15 cellular contexts compared by ENCODE assay signal in genomic region chr12:104263026-104263425, GRCh38. TPM values are rescaled to one million over a fixed set of nuclear protein-coding genes. Genes with fewer than 3 reads are reported as not detected.
DNase-seq lines count a peak whose midpoint lies in the region; ATAC-seq, FAIRE-seq and TF ChIP-seq lines count a peak whose summit lies in the region.
"Had no signal": no experiment of that assay in that cellular context is flagged by ENCODE, and none has a peak within 500 bp of the region (broad histone marks: within the 10 kb centered on the region; RNA-seq: fewer than 3 reads in every experiment).

No MANE protein-coding gene starts in this region.

- peak; percentile 48 for DNase-seq in DMS 273 (lab: John Stamatoyannopoulos, UW; ENCODE audit: unreplicated experiment)
- DNase-seq in DMS 273 treated with DMSO at 0.1 percent for 48 hours (lab: John Stamatoyannopoulos, UW), result no peak
- DNase-seq in IMR-90, result no peak
- peak; percentile 83 for DNase-seq in bronchial epithelial cell (ENCODE audit: low read depth)
- no peak for DNase-seq in neuronal stem cell (ENCODE audit: low spot score)
- DNase-seq in right lobe of liver, result no peak
- no peak for DNase-seq in activated naive CD4-positive, alpha-beta T cell treated with anti-CD3 and anti-CD28 coated beads, Interleukin-2, amount 50 U/mL, for 16 hours
- DNase-seq in sigmoid colon, result no peak
- DNase-seq: KG1, NCI-H1092 treated with DMSO at 0.1 percent for 48 hours, NCI-H187, T-helper 1 cell had no signal

- H2AFZ ChIP-seq in IMR-90 (replicated peaks; ENCODE audit: low read length, poor library complexity), result no peak overlapping the region
- H2AFZ ChIP-seq in neuronal stem cell (ENCODE audit: low read length), result peak overlapping the region; percentile 84

- H2BK120ac ChIP-seq in IMR-90 (ENCODE audit: low read depth, low read length) (no peak overlapping the region; the same call in 1 of the 2 replicates), neuronal stem cell (ENCODE audit: low read depth, low read length) (no peak overlapping the region)

- peak overlapping the region; percentile 59; the same call in 1 of the 2 replicates for H4K5ac ChIP-seq in IMR-90 (ENCODE audit: low read depth, low read length)

- H2AK9ac ChIP-seq in IMR-90 (replicated peaks; ENCODE audit: low read depth, low read length, poor library complexity), result no peak overlapping the region

- TF ChIP-seq CTCF in IMR-90 (conservative IDR thresholded peaks at IDR 0.05; ENCODE audit: low read depth, low read length) (no peak), bronchial epithelial cell (IDR thresholded peaks at IDR 0.05; ENCODE audit: insufficient read depth, low read length, severe bottlenecking) (no peak), right lobe of liver (IDR thresholded peaks at IDR 0.05) (no peak), sigmoid colon (IDR thresholded peaks at IDR 0.05) (no peak)

- no peaks in the 10 kb centered on the region for H4K20me1 ChIP-seq in IMR-90 (ENCODE audit: insufficient read depth, low read length)
- H4K20me1 ChIP-seq: BLaER1 had no signal

- TF ChIP-seq RAD21 in IMR-90 (IDR thresholded peaks at IDR 0.05; ENCODE audit: low read length), result no peak

- peaks cover 8% of the 10 kb centered on the region; the same call in 1 of the 2 replicates for H3K4me1 ChIP-seq in IMR-90 (ENCODE audit: control insufficient read depth, insufficient read depth, low read length)
- H3K4me1 ChIP-seq in neuronal stem cell (ENCODE audit: control insufficient read depth in 2 of 2, insufficient read depth in 1 of 2, low read depth in 1 of 2, low read length in 2 of 2), result peaks cover 0 to 3% of the 10 kb centered on the region in 2 donors
- H3K4me1 ChIP-seq in right lobe of liver, result no peaks in the 10 kb centered on the region
- H3K4me1 ChIP-seq in sigmoid colon, result no peaks in the 10 kb centered on the region
- H3K4me1 ChIP-seq: BLaER1 had no signal

- CTCF ChIA-PET in IMR-90 (lab: Yijun Ruan, JAX), result no interaction called here

- H4K8ac ChIP-seq in IMR-90 (ENCODE audit: low read depth in 2 of 2, low read length in 2 of 2) (0 out of 4 replicates have a peak overlapping the region, but pooled peaks of 1 of the 2 experiments have one; percentile 18), neuronal stem cell (ENCODE audit: low read depth, low read length) (no peak overlapping the region)

- H3K9me3 ChIP-seq in IMR-90 (ENCODE audit: control insufficient read depth, insufficient read depth, low read length) (no peaks in the 10 kb centered on the region), neuronal stem cell (replicated peaks in 1 of 2; ENCODE audit: control insufficient read depth in 2 of 2, insufficient read depth in 1 of 2, low read depth in 1 of 2, low read length in 2 of 2) (no peaks in the 10 kb centered on the region), right lobe of liver (no peaks in the 10 kb centered on the region), sigmoid colon (no peaks in the 10 kb centered on the region)
- H3K9me3 ChIP-seq: MG63 had no signal

- no peaks in the 10 kb centered on the region for H3K9me1 ChIP-seq in IMR-90 (ENCODE audit: insufficient read depth, low read length)

- no peak overlapping the region for H3K56ac ChIP-seq in IMR-90 (ENCODE audit: extremely low read depth, insufficient read depth, low read length)

- H3K4me3 ChIP-seq in IMR-90 (ENCODE audit: insufficient read depth, low read depth, low read length) (no peak overlapping the region), bronchial epithelial cell (ENCODE audit: low read depth, low read length) (no peak overlapping the region), neuronal stem cell (ENCODE audit: low read length in 2 of 2) (no peak overlapping the region), right lobe of liver (no peak overlapping the region), sigmoid colon (no peak overlapping the region)
- H3K4me3 ChIP-seq: BLaER1, MG63 had no signal

- H3K4ac ChIP-seq in IMR-90 (ENCODE audit: low read depth, low read length) (no peak overlapping the region), neuronal stem cell (ENCODE audit: low read length) (no peak overlapping the region)

- TF ChIP-seq EP300 in sigmoid colon (IDR thresholded peaks at IDR 0.05), result no peak

- 0 out of 2 replicates have a peak overlapping the region, but pooled peaks have one; percentile 10 for H3K14ac ChIP-seq in IMR-90 (replicated peaks; ENCODE audit: low read depth, low read length)
- H3K14ac ChIP-seq in neuronal stem cell (ENCODE audit: low read length), result no peak overlapping the region

- intact Hi-C loops in IMR-90 (cut with micrococcal nuclease) (no loop called here), right lobe of liver (cut with DNase I) (no loop called here), sigmoid colon (cut with DNase I) (no loop called here)

- no peak overlapping the region for H3K27ac ChIP-seq in IMR-90 (ENCODE audit: insufficient read depth, low read length)
- no peak overlapping the region for H3K27ac ChIP-seq in neuronal stem cell (replicated peaks; ENCODE audit: low read length)
- H3K27ac ChIP-seq in right lobe of liver, result no peak overlapping the region
- no peak overlapping the region for H3K27ac ChIP-seq in sigmoid colon
- H3K27ac ChIP-seq: 22Rv1, BLaER1 had no signal

- H3K36me3 ChIP-seq in IMR-90 (ENCODE audit: control insufficient read depth, insufficient read depth, low read length), result no peaks in the 10 kb centered on the region
- H3K36me3 ChIP-seq in bronchial epithelial cell (ENCODE audit: control insufficient read depth, insufficient read depth, low read length), result no peaks in the 10 kb centered on the region
- no peaks in the 10 kb centered on the region for H3K36me3 ChIP-seq in neuronal stem cell (replicated peaks in 1 of 2; ENCODE audit: control insufficient read depth in 2 of 2, insufficient read depth in 2 of 2, low read length in 2 of 2)
- no peaks in the 10 kb centered on the region for H3K36me3 ChIP-seq in right lobe of liver
- H3K36me3 ChIP-seq in sigmoid colon, result no peaks in the 10 kb centered on the region
- H3K36me3 ChIP-seq: BLaER1, MG63 had no signal

- H2BK15ac ChIP-seq in IMR-90 (ENCODE audit: low read depth, low read length) (peak overlapping the region; percentile 36; the same call in 2 of the 3 replicates), neuronal stem cell (ENCODE audit: low read length) (no peak overlapping the region)

- TF ChIP-seq POLR2A in IMR-90 (IDR thresholded peaks at IDR 0.05; ENCODE audit: low read depth, low read length), result no peak
- no peak for TF ChIP-seq POLR2A in right lobe of liver (IDR thresholded peaks at IDR 0.05)
- TF ChIP-seq POLR2A in sigmoid colon (IDR thresholded peaks at IDR 0.05), result no peak

- H2BK12ac ChIP-seq in neuronal stem cell (ENCODE audit: low read length), result no peak overlapping the region

- no CpG with 5 or more reads among the region's 4 CpGs for WGBS in IMR-90 (ENCODE audit: extremely low coverage in 2 of 2, insufficient read length in 1 of 2), 2 experiments
- no CpG with 5 or more reads among the region's 4 CpGs for WGBS in neuronal stem cell (ENCODE audit: extremely low coverage in 2 of 2, insufficient read length in 2 of 2, insufficient replicate concordance in 1 of 2), 2 donors
- 74% methylated on average over 4 of the region's 4 CpGs for WGBS in right lobe of liver (ENCODE audit: insufficient coverage, low coverage, low lambda C conversion rate, missing lambda C conversion rate)
- 77 to 89% methylated on average over 4 of the region's 4 CpGs for WGBS in sigmoid colon, 2 donors

- no peaks in the 10 kb centered on the region for H3K79me1 ChIP-seq in IMR-90 (ENCODE audit: low read depth in 1 of 2, low read length in 2 of 2)
- no peaks in the 10 kb centered on the region for H3K79me1 ChIP-seq in neuronal stem cell (ENCODE audit: low read depth, low read length)

- H3K23ac ChIP-seq in IMR-90 (ENCODE audit: low read depth, low read length) (no peak overlapping the region), neuronal stem cell (ENCODE audit: low read depth, low read length, poor library complexity) (no peak overlapping the region)

- H2AK5ac ChIP-seq in IMR-90 (ENCODE audit: low read depth, low read length) (0 out of 2 replicates have a peak overlapping the region, but pooled peaks have one; percentile 37), neuronal stem cell (ENCODE audit: low read depth, low read length) (no peak overlapping the region)

- no peak for ATAC-seq in IMR-90 (ENCODE audit: low read depth)
- no peak for ATAC-seq in right lobe of liver

- BruUV-seq in IMR-90 (replicated peaks; lab: Mats Ljungman, UMichigan), result no TSS peak

- H3K9ac ChIP-seq in IMR-90 (ENCODE audit: low read depth, low read length), result no peak overlapping the region
- no peak overlapping the region for H3K9ac ChIP-seq in neuronal stem cell (ENCODE audit: low read depth, low read length, poor library complexity)
- H3K9ac ChIP-seq: BLaER1 had no signal

- FAIRE-seq in bronchial epithelial cell (lab: Jason Lieb, UNC), result no peak

- in situ Hi-C loops in IMR-90 (cut with MboI; ENCODE audit: low sequenced_read_pairs), result no loop called here

- H3K27me3 ChIP-seq in IMR-90 (ENCODE audit: control insufficient read depth, insufficient read depth, low read length), result no peaks in the 10 kb centered on the region
- no peaks in the 10 kb centered on the region for H3K27me3 ChIP-seq in bronchial epithelial cell (ENCODE audit: control insufficient read depth, insufficient read depth, low read length)
- no peaks in the 10 kb centered on the region for H3K27me3 ChIP-seq in neuronal stem cell (ENCODE audit: control insufficient read depth in 3 of 3, insufficient read depth in 3 of 3, low read depth in 1 of 3, low read length in 3 of 3)
- no peaks in the 10 kb centered on the region for H3K27me3 ChIP-seq in right lobe of liver
- H3K27me3 ChIP-seq in sigmoid colon, result no peaks in the 10 kb centered on the region
- H3K27me3 ChIP-seq: BLaER1, MG63 had no signal

- peak overlapping the region; percentile 14; the same call in 1 of the 2 replicates for H2BK20ac ChIP-seq in IMR-90 (ENCODE audit: low read depth, low read length)

- dilution Hi-C loops in IMR-90 (cut with HindIII; ENCODE audit: low sequenced_read_pairs, unreplicated experiment), result no loop called here

- H2BK5ac ChIP-seq in IMR-90 (ENCODE audit: low read depth, low read length, poor library complexity, severe bottlenecking), result no peak overlapping the region
- H2BK5ac ChIP-seq in neuronal stem cell (ENCODE audit: low read length), result no peak overlapping the region

- H3K4me2 ChIP-seq in IMR-90 (ENCODE audit: low read depth, low read length) (no peak overlapping the region), neuronal stem cell (ENCODE audit: insufficient read depth, low read length, poor library complexity, severe bottlenecking) (no peak overlapping the region)
- H3K4me2 ChIP-seq: BLaER1 had no signal

- POLR2A ChIA-PET in IMR-90 (lab: Charles Lee; ENCODE audit: unreplicated experiment), result no interaction called here

- H3K18ac ChIP-seq in IMR-90 (ENCODE audit: low read depth, low read length) (peak overlapping the region; percentile 50; the same call in 1 of the 2 replicates), neuronal stem cell (ENCODE audit: low read length) (no peak overlapping the region)

- H4K91ac ChIP-seq in IMR-90 (ENCODE audit: insufficient read depth, low read depth, low read length), result no peak overlapping the region
- no peak overlapping the region for H4K91ac ChIP-seq in neuronal stem cell (ENCODE audit: low read depth, low read length, poor library complexity)

RNA-seq across cellular contexts. Expression of gene EID3, which starts 40.5 kb away (rescaled TPM):
- total RNA-seq in IMR-90 (2012; rRNA removed) (4.1 and 6.9 TPM in 2 replicates), bronchial epithelial cell (1.9 and 2.4 TPM in 2 replicates), right lobe of liver (1 to 10 TPM; 1.1 to 7.3 (median 1.4) TPM), sigmoid colon (10 to 100 TPM in 2 of 4 donors, 1 to 10 TPM in 2; 4.6 to 21.9 (median 13.5) TPM)
- polyA plus RNA-seq in IMR-90 (2012; rRNA removed) (2.0 and 2.2 TPM in 2 replicates), sigmoid colon (1 to 10 TPM in 2 of 3 donors, under 1 TPM in 1; 0.46 to 2.5 (median 1.2) TPM)
- 0.48 and 0.92 TPM in 2 replicates for polyA plus RNA-seq in IMR-90 (2012; cell fraction: cytosol; rRNA removed)
- 5.9 and 6.1 TPM in 2 replicates for polyA plus RNA-seq in IMR-90 (2012; cell fraction: nucleus; rRNA removed; ENCODE audit: low replicate concordance)
- polyA plus RNA-seq in neuronal stem cell (2013, experiment 1 of 2), result 1.1 TPM
- polyA plus RNA-seq in neuronal stem cell (2013, experiment 2 of 2), result 1.2 TPM

RNA-seq across cellular contexts. Expression of gene TXNRD1, which starts 47.4 kb away (rescaled TPM):
- total RNA-seq in IMR-90 (2012; rRNA removed) (582 and 671 TPM in 2 replicates), bronchial epithelial cell (60.2 and 88.2 TPM in 2 replicates), right lobe of liver (100 to 1,000 TPM in 2 of 6 experiments, 10 to 100 TPM in 4; 40.3 to 153 (median 74.5) TPM), sigmoid colon (100 to 1,000 TPM; 121 to 188 (median 143) TPM)
- polyA plus RNA-seq in IMR-90 (2012; rRNA removed) (325 and 379 TPM in 2 replicates), sigmoid colon (10 to 100 TPM; 55.9 to 89.2 (median 64.0) TPM)
- 231 and 352 TPM in 2 replicates for polyA plus RNA-seq in IMR-90 (2012; cell fraction: cytosol; rRNA removed)
- polyA plus RNA-seq in IMR-90 (2012; cell fraction: nucleus; rRNA removed; ENCODE audit: low replicate concordance), result 162 and 221 TPM in 2 replicates
- 94.4 TPM for polyA plus RNA-seq in neuronal stem cell (2013, experiment 1 of 2)
- 94.9 TPM for polyA plus RNA-seq in neuronal stem cell (2013, experiment 2 of 2)

Comparison
In these comparisons a context has a peak if more than half of its experiments do, and no peak if none do; other contexts are left out.
1. DNase-seq: peak in DMS 273 (single experiment) and bronchial epithelial cell (single experiment); none in DMS 273 treated with DMSO at 0.1 percent for 48 hours (single experiment), IMR-90 (single experiment), neuronal stem cell (single experiment), right lobe of liver (0 of 3), activated naive CD4-positive, alpha-beta T cell treated with anti-CD3 and anti-CD28 coated beads, Interleukin-2, amount 50 U/mL, for 16 hours (single experiment) and sigmoid colon (single experiment).